1 cellular context compared by ENCODE assay signal in genomic region chr18:7521226-7521856, GRCh38.
TF ChIP-seq lines count a peak whose summit lies in the region.

No MANE protein-coding gene starts in this region.

TF ChIP-seq in GM23338, 12 proteins besides CTCF, POLR2A, EP300 and RAD21 (continued from another document):
- TF ChIP-seq REST (IDR thresholded peaks at IDR 0.05; ENCODE audit: unreplicated experiment), result no peak
- no peak for TF ChIP-seq EZH2 (IDR thresholded peaks at IDR 0.05; ENCODE audit: low read depth, unreplicated experiment)
- no peak for TF ChIP-seq EZH2phosphoT487 (IDR thresholded peaks at IDR 0.05; ENCODE audit: unreplicated experiment)
- TF ChIP-seq POLR2AphosphoS5 (IDR thresholded peaks at IDR 0.05; ENCODE audit: low read depth), result no peak
